In the genomic region with DNA sequence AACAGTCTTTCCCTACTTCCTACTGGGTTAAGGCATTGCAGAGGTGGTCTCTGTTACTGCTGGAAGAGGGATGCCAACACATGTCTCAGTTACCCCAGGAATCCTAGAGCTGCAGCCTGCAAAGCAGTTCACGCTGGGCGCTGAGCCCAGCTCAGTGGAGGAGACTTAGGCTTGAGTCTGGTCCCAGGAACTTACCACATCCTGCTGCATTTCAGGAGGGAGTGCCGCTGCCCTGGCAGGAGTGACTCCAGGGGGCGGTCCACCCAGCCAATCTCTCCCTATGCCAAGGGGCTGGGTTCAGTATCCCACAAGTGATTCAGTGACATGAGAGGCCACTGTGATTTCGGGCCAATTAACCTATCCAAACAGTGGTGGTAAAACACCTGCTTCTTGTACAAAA, we compare ENCODE assay signal across 17 cellular contexts. TPM values are rescaled to one million over a fixed set of nuclear protein-coding genes. Genes with fewer than 3 reads are reported as not detected.
DNase-seq lines count a peak whose midpoint lies in the region; ATAC-seq, FAIRE-seq and TF ChIP-seq lines count a peak whose summit lies in the region.
"Had no signal": no experiment of that assay in that cellular context is flagged by ENCODE, and none has a peak within 500 bp of the region (broad histone marks: within the 10 kb centered on the region; RNA-seq: fewer than 3 reads in every experiment).

No MANE protein-coding gene starts in this region.

- H3K4me1 ChIP-seq in lower lobe of right lung: peaks cover 18% of the 10 kb centered on the region

- H3K4me3 ChIP-seq in lower lobe of right lung: no peak overlapping the region
- H3K4me3 ChIP-seq: ovary had no signal

- H3K36me3 Mint-ChIP-seq in WTC11: no peaks in the 10 kb centered on the region
- no peaks in the 10 kb centered on the region for H3K36me3 Mint-ChIP-seq in activated CD4-positive, alpha-beta memory T cell treated with anti-CD3 and anti-CD28 coated beads for 36 hours
- H3K36me3 Mint-ChIP-seq in activated T-helper 2 cell treated with anti-CD3 and anti-CD28 coated beads, Interferon-gamma antibody, Interleukin-2, Interleukin-4, amounts not matched to agents 10 μg/mL and 5 μg/mL and 100 μg/mL, durations not matched to agents 14 hours and 24 hours and 36 hours (ENCODE audit: low read depth): no peaks in the 10 kb centered on the region

- H3K9me3 ChIP-seq in lower lobe of right lung: no peaks in the 10 kb centered on the region
- H3K9me3 ChIP-seq: left ventricle myocardium inferior, ovary had no signal

- no peaks in the 10 kb centered on the region for H3K27me3 Mint-ChIP-seq in WTC11 (ENCODE audit: low read depth)
- no peaks in the 10 kb centered on the region for H3K27me3 Mint-ChIP-seq in activated CD4-positive, alpha-beta memory T cell treated with anti-CD3 and anti-CD28 coated beads for 36 hours
- H3K27me3 Mint-ChIP-seq in activated T-helper 2 cell treated with anti-CD3 and anti-CD28 coated beads, Interferon-gamma antibody, Interleukin-2, Interleukin-4, amounts not matched to agents 10 μg/mL and 5 μg/mL and 100 μg/mL, durations not matched to agents 14 hours and 24 hours and 36 hours (ENCODE audit: low read depth): no peaks in the 10 kb centered on the region
- H3K27me3 Mint-ChIP-seq: stimulated activated naive CD8-positive, alpha-beta T cell treated with anti-CD3 and anti-CD28 coated beads, Interleukin-15, Interleukin-2, amounts not matched to agents 100 ng/mL and 50 ng/mL, for 24 hours had no signal

- DNase-seq in AG20443 (ENCODE audit: low spot score): peak; percentile 86
- DNase-seq in HTR-8/SVneo (ENCODE audit: insufficient read length, low spot score): peak; percentile 39
- DNase-seq in WTC11 (ENCODE audit: low spot score): no peak
- DNase-seq in lower lobe of right lung: no peak
- no peak for DNase-seq in NCI-H2171 treated with DMSO at 0.1 percent for 48 hours (lab: John Stamatoyannopoulos, UW)
- DNase-seq in activated CD4-positive, alpha-beta memory T cell treated with anti-CD3 and anti-CD28 coated beads for 36 hours: no peak
- no peak for DNase-seq in activated T-helper 2 cell treated with anti-CD3 and anti-CD28 coated beads, Interferon-gamma antibody, Interleukin-2, Interleukin-4, amounts not matched to agents 10 μg/mL and 5 μg/mL and 100 μg/mL, durations not matched to agents 14 hours and 24 hours and 36 hours (ENCODE audit: low spot score)
- DNase-seq: central memory CD4-positive, alpha-beta T cell; left ventricle myocardium inferior; NCI-H187 treated with DMSO at 0.1 percent for 48 hours; stimulated activated CD4-positive, alpha-beta T cell treated with anti-CD3 and anti-CD28 coated beads, Interleukin-2, amount 100 ng/mL, for 48 hours; WERI-Rb-1 had no signal

- no peaks in the 10 kb centered on the region for H3K36me3 ChIP-seq in lower lobe of right lung
- H3K36me3 ChIP-seq: left ventricle myocardium inferior, ovary, WERI-Rb-1 had no signal

- ATAC-seq in WTC11 (no peak), lower lobe of right lung (peak; percentile 68 to 70), HG02610 (IDR thresholded peaks at IDR 0.05; ENCODE audit: unreplicated experiment) (no peak)

- peaks cover 14% of the 10 kb centered on the region for H3K4me1 Mint-ChIP-seq in WTC11
- H3K4me1 Mint-ChIP-seq in activated CD4-positive, alpha-beta memory T cell treated with anti-CD3 and anti-CD28 coated beads for 36 hours (ENCODE audit: low read depth): peaks cover 15% of the 10 kb centered on the region
- peaks cover 7% of the 10 kb centered on the region for H3K4me1 Mint-ChIP-seq in activated T-helper 2 cell treated with anti-CD3 and anti-CD28 coated beads, Interferon-gamma antibody, Interleukin-2, Interleukin-4, amounts not matched to agents 10 μg/mL and 5 μg/mL and 100 μg/mL, durations not matched to agents 14 hours and 24 hours and 36 hours (ENCODE audit: low read depth)

- no peaks in the 10 kb centered on the region for H3K27me3 ChIP-seq in lower lobe of right lung (ENCODE audit: low read depth)
- H3K27me3 ChIP-seq: ovary had no signal

- 0 out of 2 replicates have a peak overlapping the region, but pooled peaks have one; percentile 19 for H3K27ac Mint-ChIP-seq in WTC11
- no peak overlapping the region for H3K27ac Mint-ChIP-seq in activated CD4-positive, alpha-beta memory T cell treated with anti-CD3 and anti-CD28 coated beads for 36 hours
- H3K27ac Mint-ChIP-seq in activated T-helper 2 cell treated with anti-CD3 and anti-CD28 coated beads, Interferon-gamma antibody, Interleukin-2, Interleukin-4, amounts not matched to agents 10 μg/mL and 5 μg/mL and 100 μg/mL, durations not matched to agents 14 hours and 24 hours and 36 hours: no peak overlapping the region
- H3K27ac Mint-ChIP-seq: stimulated activated naive CD8-positive, alpha-beta T cell treated with anti-CD3 and anti-CD28 coated beads, Interleukin-15, Interleukin-2, amounts not matched to agents 100 ng/mL and 50 ng/mL, for 24 hours had no signal

- TF ChIP-seq CTCF in WTC11 (IDR thresholded peaks at IDR 0.05) (no peak), lower lobe of right lung (IDR thresholded peaks at IDR 0.05) (no peak)

- no peak for FAIRE-seq in HTR-8/SVneo (lab: Jason Lieb, UNC)
- FAIRE-seq: frontal cortex, HepG2 had no signal

- intact Hi-C loops in lower lobe of right lung (cut with DNase I): no loop called here
- intact Hi-C loops in activated CD4-positive, alpha-beta memory T cell treated with anti-CD3 and anti-CD28 coated beads for 36 hours (cut with micrococcal nuclease): no loop called here
- intact Hi-C loops in activated T-helper 2 cell treated with anti-CD3 and anti-CD28 coated beads, Interferon-gamma antibody, Interleukin-2, Interleukin-4, amounts not matched to agents 10 μg/mL and 5 μg/mL and 100 μg/mL, durations not matched to agents 14 hours and 24 hours and 36 hours (cut with micrococcal nuclease): no loop called here

- H3K9me3 Mint-ChIP-seq in WTC11: no peaks in the 10 kb centered on the region
- no peaks in the 10 kb centered on the region for H3K9me3 Mint-ChIP-seq in activated CD4-positive, alpha-beta memory T cell treated with anti-CD3 and anti-CD28 coated beads for 36 hours
- no peaks in the 10 kb centered on the region for H3K9me3 Mint-ChIP-seq in activated T-helper 2 cell treated with anti-CD3 and anti-CD28 coated beads, Interferon-gamma antibody, Interleukin-2, Interleukin-4, amounts not matched to agents 10 μg/mL and 5 μg/mL and 100 μg/mL, durations not matched to agents 14 hours and 24 hours and 36 hours
- H3K9me3 Mint-ChIP-seq: stimulated activated naive CD8-positive, alpha-beta T cell treated with anti-CD3 and anti-CD28 coated beads, Interleukin-15, Interleukin-2, amounts not matched to agents 100 ng/mL and 50 ng/mL, for 24 hours had no signal

- CTCF ChIA-PET in WTC11 (lab: Charles Lee): interaction anchor here (1.4 to 3.7 kb wide), 2 partner anchors 8 to 11 kb away, joined by 3 to 50 read pairs; a partner anchor contains a TSS
- CTCF ChIA-PET in activated CD4-positive, alpha-beta memory T cell treated with anti-CD3 and anti-CD28 coated beads for 36 hours (lab: Charles Lee): no interaction called here

- no peak overlapping the region for H3K27ac ChIP-seq in lower lobe of right lung
- H3K27ac ChIP-seq: ovary, WERI-Rb-1 had no signal

- POLR2A ChIA-PET in WTC11 (lab: Charles Lee): no interaction called here
- POLR2A ChIA-PET in activated CD4-positive, alpha-beta memory T cell treated with anti-CD3 and anti-CD28 coated beads for 36 hours (lab: Charles Lee): no interaction called here

- no peak overlapping the region for H3K4me3 Mint-ChIP-seq in WTC11
- no peak overlapping the region for H3K4me3 Mint-ChIP-seq in activated CD4-positive, alpha-beta memory T cell treated with anti-CD3 and anti-CD28 coated beads for 36 hours
- no peak overlapping the region for H3K4me3 Mint-ChIP-seq in activated T-helper 2 cell treated with anti-CD3 and anti-CD28 coated beads, Interferon-gamma antibody, Interleukin-2, Interleukin-4, amounts not matched to agents 10 μg/mL and 5 μg/mL and 100 μg/mL, durations not matched to agents 14 hours and 24 hours and 36 hours (ENCODE audit: low read depth)
- H3K4me3 Mint-ChIP-seq: stimulated activated naive CD8-positive, alpha-beta T cell treated with anti-CD3 and anti-CD28 coated beads, Interleukin-15, Interleukin-2, amounts not matched to agents 100 ng/mL and 50 ng/mL, for 24 hours had no signal

TF ChIP-seq in WTC11, 78 proteins besides CTCF, POLR2A, EP300 and RAD21 (continues in another document):
- TF ChIP-seq ZNF317 (CRISPR knock-in tag; IDR thresholded peaks at IDR 0.05; ENCODE audit: borderline replicate concordance, low read depth): no peak

RNA-seq across cellular contexts. Expression of a gene that starts 7.6 kb away (rescaled TPM):
- total RNA-seq in WTC11 (2021) (not detected in 3 replicates), lower lobe of right lung (1.3 TPM)
- under 1 TPM; 0.61 to 0.69 TPM for total RNA-seq in activated CD4-positive, alpha-beta memory T cell treated with anti-CD3 and anti-CD28 coated beads for 36 hours
- 0.18 TPM in 1 of 2 replicates, not detected in the other for total RNA-seq in activated T-helper 2 cell treated with anti-CD3 and anti-CD28 coated beads, Interferon-gamma antibody, Interleukin-2, Interleukin-4, amounts not matched to agents 10 μg/mL and 5 μg/mL and 100 μg/mL, durations not matched to agents 14 hours and 24 hours and 36 hours
- total RNA-seq: frontal cortex, HepG2 had no signal

RNA-seq across cellular contexts. Expression of a gene that starts 8.0 kb away (rescaled TPM):
- total RNA-seq in WTC11 (2021) (13.1 to 16.9 TPM (median 13.9 TPM) in 3 replicates), lower lobe of right lung (9.1 TPM)
- total RNA-seq in activated CD4-positive, alpha-beta memory T cell treated with anti-CD3 and anti-CD28 coated beads for 36 hours: 10 to 100 TPM; 20.9 to 22.7 TPM
- 20.1 and 21.5 TPM in 2 replicates for total RNA-seq in activated T-helper 2 cell treated with anti-CD3 and anti-CD28 coated beads, Interferon-gamma antibody, Interleukin-2, Interleukin-4, amounts not matched to agents 10 μg/mL and 5 μg/mL and 100 μg/mL, durations not matched to agents 14 hours and 24 hours and 36 hours

RNA-seq across cellular contexts. Expression of a gene that starts 11.6 kb away (rescaled TPM):
- total RNA-seq in WTC11 (2021): 14.4 to 19.4 TPM (median 16.6 TPM) in 3 replicates
- total RNA-seq in lower lobe of right lung: 16.5 TPM
- total RNA-seq in activated CD4-positive, alpha-beta memory T cell treated with anti-CD3 and anti-CD28 coated beads for 36 hours: 10 to 100 TPM; 12.7 to 16.2 TPM
- total RNA-seq in activated T-helper 2 cell treated with anti-CD3 and anti-CD28 coated beads, Interferon-gamma antibody, Interleukin-2, Interleukin-4, amounts not matched to agents 10 μg/mL and 5 μg/mL and 100 μg/mL, durations not matched to agents 14 hours and 24 hours and 36 hours: 20.2 and 20.6 TPM in 2 replicates

RNA-seq across cellular contexts. Expression of a gene that starts 16.7 kb away (rescaled TPM):
- 0.07 to 0.22 TPM in 2 of 3 replicates, not detected in the other for total RNA-seq in WTC11 (2021)
- 25.9 TPM for total RNA-seq in lower lobe of right lung
- total RNA-seq in activated CD4-positive, alpha-beta memory T cell treated with anti-CD3 and anti-CD28 coated beads for 36 hours: under 1 TPM in 1 of 2 experiments, not detected in 1; 0.10 TPM
- 0.18 TPM in 1 of 2 replicates, not detected in the other for total RNA-seq in activated T-helper 2 cell treated with anti-CD3 and anti-CD28 coated beads, Interferon-gamma antibody, Interleukin-2, Interleukin-4, amounts not matched to agents 10 μg/mL and 5 μg/mL and 100 μg/mL, durations not matched to agents 14 hours and 24 hours and 36 hours
- total RNA-seq: frontal cortex, HepG2, left ventricle myocardium inferior had no signal

RNA-seq across cellular contexts. Expression of a gene that starts 55.0 kb away (rescaled TPM):
- total RNA-seq in WTC11 (2021): 3.3 to 5.4 TPM (median 3.4 TPM) in 3 replicates
- total RNA-seq in lower lobe of right lung: 59.4 TPM
- total RNA-seq in activated CD4-positive, alpha-beta memory T cell treated with anti-CD3 and anti-CD28 coated beads for 36 hours: 10 to 100 TPM; 34.5 to 35.3 TPM
- total RNA-seq in activated T-helper 2 cell treated with anti-CD3 and anti-CD28 coated beads, Interferon-gamma antibody, Interleukin-2, Interleukin-4, amounts not matched to agents 10 μg/mL and 5 μg/mL and 100 μg/mL, durations not matched to agents 14 hours and 24 hours and 36 hours: 23.6 and 25.1 TPM in 2 replicates
- total RNA-seq: HepG2 had no signal

Comparison
In these comparisons a context has a peak if more than half of its experiments do, and no peak if none do; other contexts are left out.
1. DNase-seq: peak in AG20443 (single experiment) and HTR-8/SVneo (single experiment); none in WTC11 (single experiment), lower lobe of right lung (single experiment), NCI-H2171 treated with DMSO at 0.1 percent for 48 hours (single experiment), activated CD4-positive, alpha-beta memory T cell treated with anti-CD3 and anti-CD28 coated beads for 36 hours (single experiment) and activated T-helper 2 cell treated with anti-CD3 and anti-CD28 coated beads, Interferon-gamma antibody, Interleukin-2, Interleukin-4, amounts not matched to agents 10 μg/mL and 5 μg/mL and 100 μg/mL, durations not matched to agents 14 hours and 24 hours and 36 hours (single experiment).
2. ATAC-seq: peak in lower lobe of right lung (2 of 2); none in WTC11 (single experiment) and HG02610 (single experiment).